25 cellular contexts compared by ENCODE assay signal in the genomic region with DNA sequence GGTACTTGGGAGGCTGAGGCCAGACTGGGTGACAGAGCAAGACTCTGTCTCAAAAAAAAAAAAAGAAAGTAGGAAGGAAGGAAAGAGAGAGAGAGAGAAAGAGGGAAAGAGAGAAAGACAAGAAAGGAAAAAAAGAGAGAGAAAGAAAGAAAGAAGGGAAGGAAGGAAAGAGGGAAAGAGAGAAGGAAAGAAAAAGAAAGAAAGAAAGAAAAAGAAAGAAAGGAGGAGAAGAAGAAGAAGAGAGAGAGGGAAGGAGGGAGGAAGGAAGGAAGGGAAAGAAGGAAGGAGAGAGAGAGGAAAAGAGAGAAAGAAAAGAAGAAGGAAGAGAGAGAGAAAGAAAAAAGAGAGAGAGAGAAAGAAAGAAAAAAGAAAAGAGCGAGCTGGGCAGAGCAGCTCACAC.
"Had no signal": no experiment of that assay in that cellular context is flagged by ENCODE, and none has a peak within 500 bp of the region (broad histone marks: within the 10 kb centered on the region; RNA-seq: fewer than 3 reads in every experiment).

No MANE protein-coding gene starts in this region.

- H3K27me3 Mint-ChIP-seq: naive B cell; progenitor cell of endocrine pancreas; stimulated activated naive CD8-positive, alpha-beta T cell treated with anti-CD3 and anti-CD28 coated beads, Interleukin-15, Interleukin-2, amounts not matched to agents 100 ng/mL and 50 ng/mL, for 24 hours had no signal

- H3K27ac Mint-ChIP-seq: mesothelial cell of epicardium; naive B cell; natural killer cell; nephron progenitor cell; progenitor cell of endocrine pancreas; stimulated activated naive CD8-positive, alpha-beta T cell treated with anti-CD3 and anti-CD28 coated beads, Interleukin-15, Interleukin-2, amounts not matched to agents 100 ng/mL and 50 ng/mL, for 24 hours had no signal

- ATAC-seq: natural killer cell, right lobe of liver, upper lobe of right lung had no signal

- H3K36me3 ChIP-seq: left ventricle myocardium inferior, ovary, right atrium auricular region, right lobe of liver, suprapubic skin, thoracic aorta, tibial artery, upper lobe of right lung, uterus had no signal

- H3K4me3 Mint-ChIP-seq: mesothelial cell of epicardium; naive B cell; natural killer cell; nephron progenitor cell; stimulated activated naive CD8-positive, alpha-beta T cell treated with anti-CD3 and anti-CD28 coated beads, Interleukin-15, Interleukin-2, amounts not matched to agents 100 ng/mL and 50 ng/mL, for 24 hours had no signal

- H3K4me1 ChIP-seq: uterus had no signal

- H3K9me3 ChIP-seq: ovary, right atrium auricular region, right lobe of liver, suprapubic skin, thoracic aorta, tibial artery, upper lobe of right lung, uterus had no signal

- DNase-seq: islet precursor cell; left ventricle myocardium inferior; mesendoderm; naive B cell; natural killer cell; nephron progenitor cell; ovary; right lobe of liver; stimulated activated CD4-positive, alpha-beta T cell treated with anti-CD3 and anti-CD28 coated beads, Interleukin-1b, Interleukin-23, amount 100 ng/mL, for 48 hours; stimulated activated CD4-positive, alpha-beta T cell treated with anti-CD3 and anti-CD28 coated beads, Interleukin-2, amount 100 ng/mL, for 48 hours; stimulated activated CD4-positive, alpha-beta T cell treated with anti-CD3 and anti-CD28 coated beads, Interleukin-4, amount 100 ng/mL, for 4 hours; stimulated activated CD8-positive, alpha-beta memory T cell treated with anti-CD3 and anti-CD28 coated beads, Interleukin-4, amount 100 ng/mL, for 48 hours; stimulated activated naive CD4-positive, alpha-beta T cell; tibial artery; trophoblast cell; upper lobe of right lung; uterus had no signal

- H3K36me3 Mint-ChIP-seq: mesothelial cell of epicardium, natural killer cell had no signal

- H3K4me3 ChIP-seq: left ventricle myocardium inferior, lung, ovary, right atrium auricular region, right lobe of liver, smooth muscle cell, suprapubic skin, thoracic aorta, tibial artery, upper lobe of right lung, uterus had no signal

- H3K27ac ChIP-seq: left ventricle myocardium inferior, ovary, right atrium auricular region, right lobe of liver, suprapubic skin, thoracic aorta, tibial artery, upper lobe of right lung, uterus had no signal

- H3K9me3 Mint-ChIP-seq: mesothelial cell of epicardium; naive B cell; stimulated activated naive CD8-positive, alpha-beta T cell treated with anti-CD3 and anti-CD28 coated beads, Interleukin-15, Interleukin-2, amounts not matched to agents 100 ng/mL and 50 ng/mL, for 24 hours had no signal
